8 cellular contexts compared by ENCODE assay signal in the genomic region with DNA sequence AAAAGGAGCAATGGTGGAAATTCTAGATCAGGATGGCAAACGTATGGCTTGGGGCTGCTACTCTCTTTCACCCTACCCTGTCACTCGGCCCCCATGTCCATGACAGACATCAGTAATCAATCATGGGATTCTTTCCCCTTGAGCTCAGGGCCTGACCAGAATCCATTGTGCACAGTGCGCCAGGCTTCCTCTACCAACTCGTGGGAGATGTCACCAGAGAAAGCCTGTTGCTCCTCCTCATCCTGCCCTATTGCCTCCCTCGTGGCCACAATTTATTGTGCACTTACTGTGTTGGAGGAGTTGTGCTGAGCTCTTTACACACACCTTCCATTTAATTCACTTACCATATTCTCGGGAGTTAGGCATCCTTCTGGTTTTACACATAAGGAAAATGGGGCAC. TPM values are rescaled to one million over a fixed set of nuclear protein-coding genes. Genes with fewer than 3 reads are reported as not detected.
"Had no signal": no experiment of that assay in that cellular context is flagged by ENCODE, and none has a peak within 500 bp of the region (broad histone marks: within the 10 kb centered on the region; RNA-seq: fewer than 3 reads in every experiment).

No MANE protein-coding gene starts in this region.

RNA-seq across cellular contexts. Expression of a gene that starts 21.9 kb away (rescaled TPM):
- total RNA-seq: OCI-LY7, PC-3, PC-9, Peyer's patch, RPMI7951, SJCRH30, SJSA1 had no signal
- polyA plus RNA-seq: SK-N-SH had no signal
